1 cellular context compared by ENCODE assay signal in genomic region chr16:20805684-20806167, GRCh38.
A peak's percentile ranks its signal among the peaks of the same experiment; 100 is the strongest.
TF ChIP-seq lines count a peak whose summit lies in the region.

No MANE protein-coding gene starts in this region.

TF ChIP-seq in HepG2, 621 proteins besides CTCF, POLR2A, EP300 and RAD21 (continued from another document):
- TF ChIP-seq, protein P1, sequence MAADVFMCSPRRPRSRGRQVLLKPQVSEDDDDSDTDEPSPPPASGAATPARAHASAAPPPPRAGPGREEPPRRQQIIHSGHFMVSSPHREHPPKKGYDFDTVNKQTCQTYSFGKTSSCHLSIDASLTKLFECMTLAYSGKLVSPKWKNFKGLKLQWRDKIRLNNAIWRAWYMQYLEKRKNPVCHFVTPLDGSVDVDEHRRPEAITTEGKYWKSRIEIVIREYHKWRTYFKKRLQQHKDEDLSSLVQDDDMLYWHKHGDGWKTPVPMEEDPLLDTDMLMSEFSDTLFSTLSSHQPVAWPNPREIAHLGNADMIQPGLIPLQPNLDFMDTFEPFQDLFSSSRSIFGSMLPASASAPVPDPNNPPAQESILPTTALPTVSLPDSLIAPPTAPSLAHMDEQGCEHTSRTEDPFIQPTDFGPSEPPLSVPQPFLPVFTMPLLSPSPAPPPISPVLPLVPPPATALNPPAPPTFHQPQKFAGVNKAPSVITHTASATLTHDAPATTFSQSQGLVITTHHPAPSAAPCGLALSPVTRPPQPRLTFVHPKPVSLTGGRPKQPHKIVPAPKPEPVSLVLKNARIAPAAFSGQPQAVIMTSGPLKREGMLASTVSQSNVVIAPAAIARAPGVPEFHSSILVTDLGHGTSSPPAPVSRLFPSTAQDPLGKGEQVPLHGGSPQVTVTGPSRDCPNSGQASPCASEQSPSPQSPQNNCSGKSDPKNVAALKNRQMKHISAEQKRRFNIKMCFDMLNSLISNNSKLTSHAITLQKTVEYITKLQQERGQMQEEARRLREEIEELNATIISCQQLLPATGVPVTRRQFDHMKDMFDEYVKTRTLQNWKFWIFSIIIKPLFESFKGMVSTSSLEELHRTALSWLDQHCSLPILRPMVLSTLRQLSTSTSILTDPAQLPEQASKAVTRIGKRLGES (CRISPR knock-in tag; IDR thresholded peaks at IDR 0.05; ENCODE audit: borderline replicate concordance): 0 out of 2 replicates have a peak, but pooled peaks have one; percentile 4
- TF ChIP-seq ZSCAN30 (CRISPR knock-in tag; IDR thresholded peaks at IDR 0.05): 0 out of 2 replicates have a peak, but pooled peaks have one; percentile 42
TF ChIP-seq in HepG2: peak in this region for 50; not testable (repeated sequence) for 571.
